ENCODE assay signal across 3 cellular contexts in the genomic region with DNA sequence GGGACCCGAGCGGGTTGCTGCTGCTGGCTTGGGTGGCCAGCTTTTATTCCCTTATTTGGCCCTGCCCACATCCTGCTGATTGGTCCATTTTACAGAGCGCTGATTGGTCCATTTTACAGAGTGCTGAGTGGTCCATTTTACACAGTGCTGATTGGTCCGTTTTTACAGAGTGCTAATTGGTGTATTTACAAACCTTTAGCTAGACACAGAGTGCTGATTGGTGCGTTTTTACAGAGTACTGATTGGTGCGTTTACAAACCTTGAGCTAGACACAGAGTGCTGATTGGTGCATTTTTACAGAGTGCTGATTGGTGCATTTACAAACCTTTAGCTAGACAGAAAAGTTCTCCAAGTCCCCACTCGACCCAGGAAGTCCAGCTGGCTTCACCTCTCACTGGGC. TPM values are rescaled to one million over a fixed set of nuclear protein-coding genes. Genes with fewer than 3 reads are reported as not detected.
"Had no signal": no experiment of that assay in that cellular context is flagged by ENCODE, and none has a peak within 500 bp of the region (broad histone marks: within the 10 kb centered on the region; RNA-seq: fewer than 3 reads in every experiment).

No MANE protein-coding gene starts in this region.

RNA-seq across cellular contexts. Expression of gene TDRD12, which starts 19.4 kb away (rescaled TPM):
- total RNA-seq: PC-3, Right ventricle myocardium inferior, SK-MEL-5 had no signal
